In genomic region chr7:77506899-77507298, GRCh38 we compare ENCODE assay signal across 28 cellular contexts.
"Had no signal": no experiment of that assay in that cellular context is flagged by ENCODE, and none has a peak within 500 bp of the region (broad histone marks: within the 10 kb centered on the region; RNA-seq: fewer than 3 reads in every experiment).

No MANE protein-coding gene starts in this region.

- H3K4me2 ChIP-seq: hepatocyte had no signal

- H3K27ac ChIP-seq: colonic mucosa, coronary artery, dorsolateral prefrontal cortex, epithelial cell of prostate, esophagus muscularis mucosa, esophagus squamous epithelium, foreskin keratinocyte, gastrocnemius medialis, gastroesophageal sphincter, heart left ventricle, heart right ventricle, hepatocyte had no signal

- H3K4me3 ChIP-seq: colonic mucosa, coronary artery, dorsolateral prefrontal cortex, esophagus muscularis mucosa, esophagus squamous epithelium, gastrocnemius medialis, gastroesophageal sphincter, heart left ventricle, heart right ventricle, hepatocyte had no signal

- H3K4me3 Mint-ChIP-seq: dendritic cell treated with granulocyte-macrophage colony-stimulating factor and Interleukin-4, amounts not matched to agents 40 ng/mL and 50 ng/mL, for 4 days; effector memory CD8-positive, alpha-beta T cell; endodermal cell had no signal

- H3K9me3 Mint-ChIP-seq: dendritic cell treated with granulocyte-macrophage colony-stimulating factor and Interleukin-4, amounts not matched to agents 40 ng/mL and 50 ng/mL, for 4 days; effector memory CD8-positive, alpha-beta T cell had no signal

- ATAC-seq: effector memory CD8-positive, alpha-beta T cell; esophagus mucosa; foreskin keratinocyte; gastrocnemius medialis; gastroesophageal sphincter; heart left ventricle; heart right ventricle had no signal

- H3K27me3 Mint-ChIP-seq: dendritic cell treated with granulocyte-macrophage colony-stimulating factor and Interleukin-4, amounts not matched to agents 40 ng/mL and 50 ng/mL, for 4 days had no signal

- H3K27me3 ChIP-seq: colonic mucosa, dorsolateral prefrontal cortex, esophagus muscularis mucosa, esophagus squamous epithelium, foreskin keratinocyte, gastrocnemius medialis, gastroesophageal sphincter, heart left ventricle, heart right ventricle, hepatocyte had no signal

- DNase-seq: colonic mucosa; cortex of kidney; dermis blood vessel endothelial cell; dorsolateral prefrontal cortex; effector CD4-positive, alpha-beta T cell; effector CD8-positive, alpha-beta T cell; effector memory CD4-positive, alpha-beta T cell; effector memory CD8-positive, alpha-beta T cell; endodermal cell; erythroblast; esophagus squamous epithelium; foreskin fibroblast; foreskin keratinocyte; foreskin melanocyte; gastrocnemius medialis; glutamatergic neuron; head of caudate nucleus; heart left ventricle; heart right ventricle had no signal

- H3K36me3 ChIP-seq: colonic mucosa, esophagus muscularis mucosa, esophagus squamous epithelium, gastrocnemius medialis, gastroesophageal sphincter, heart left ventricle, heart right ventricle had no signal

- H3K4me1 Mint-ChIP-seq: endodermal cell had no signal

- H3K27ac Mint-ChIP-seq: dendritic cell treated with granulocyte-macrophage colony-stimulating factor and Interleukin-4, amounts not matched to agents 40 ng/mL and 50 ng/mL, for 4 days; effector memory CD8-positive, alpha-beta T cell; endodermal cell had no signal

- FAIRE-seq: endometrium, endothelial cell of umbilical vein had no signal

- H3K79me2 ChIP-seq: hepatocyte had no signal

- H3K4me1 ChIP-seq: colonic mucosa, esophagus muscularis mucosa, esophagus squamous epithelium, foreskin keratinocyte, gastrocnemius medialis, gastroesophageal sphincter, heart left ventricle, heart right ventricle had no signal

- H3K9me3 ChIP-seq: colonic mucosa, esophagus muscularis mucosa, esophagus squamous epithelium, gastrocnemius medialis, gastroesophageal sphincter, heart left ventricle, heart right ventricle had no signal

- H2AFZ ChIP-seq: hepatocyte had no signal
